1 cellular context compared by ENCODE assay signal in genomic region chr3:150183619-150184425, GRCh38.
TF ChIP-seq lines count a peak whose summit lies in the region.

No MANE protein-coding gene starts in this region.

TF ChIP-seq in IMR-90, 13 proteins besides CTCF, POLR2A, EP300 and RAD21:
- TF ChIP-seq NFE2L2 (IDR thresholded peaks at IDR 0.05; ENCODE audit: low read depth, low read length) (0 out of 2 replicates have a peak, but pooled peaks have one; percentile 15), RFX5 (IDR thresholded peaks at IDR 0.05; ENCODE audit: low read depth, low read length) (no peak), BHLHE40 (IDR thresholded peaks at IDR 0.05; ENCODE audit: low read depth, low read length) (no peak), RCOR1 (IDR thresholded peaks at IDR 0.05; ENCODE audit: insufficient replicate concordance, low read length) (no peak), MXI1 (IDR thresholded peaks at IDR 0.05; ENCODE audit: borderline replicate concordance, low read depth, low read length) (no peak), USF2 (IDR thresholded peaks at IDR 0.05; ENCODE audit: low read depth, low read length) (no peak), ELK1 (IDR thresholded peaks at IDR 0.05; ENCODE audit: borderline replicate concordance, low read depth, low read length) (no peak), SMC3 (IDR thresholded peaks at IDR 0.05; ENCODE audit: low read depth, low read length) (peak; percentile 93), MAFK (IDR thresholded peaks at IDR 0.05; ENCODE audit: low read depth, low read length) (no peak), CHD1 (IDR thresholded peaks at IDR 0.05; ENCODE audit: low read depth, low read length) (no peak), CEBPB (IDR thresholded peaks at IDR 0.05; ENCODE audit: low read depth, low read length) (peak; percentile 50; the same call in 1 of the 2 replicates), MAZ (IDR thresholded peaks at IDR 0.05; ENCODE audit: borderline replicate concordance, low read depth, low read length) (no peak), FOS (IDR thresholded peaks at IDR 0.05; ENCODE audit: low read depth, low read length) (no peak)
